16 cellular contexts compared by ENCODE assay signal in genomic region chr4:7640136-7640535, GRCh38.
DNase-seq lines count a peak whose midpoint lies in the region; ATAC-seq, FAIRE-seq and TF ChIP-seq lines count a peak whose summit lies in the region.
"Had no signal": no experiment of that assay in that cellular context is flagged by ENCODE, and none has a peak within 500 bp of the region (broad histone marks: within the 10 kb centered on the region; RNA-seq: fewer than 3 reads in every experiment).

No MANE protein-coding gene starts in this region.

- peaks cover 5% of the 10 kb centered on the region for H3K27me3 Mint-ChIP-seq in T-helper 2 cell treated with Interferon-gamma antibody and Interleukin-4, amounts not matched to agents 5 μg/mL and 100 μg/mL, for 36 hours (ENCODE audit: low read depth)

- DNase-seq in HepG2 (ENCODE audit: low spot score) = no peak
- no peak for DNase-seq in right lobe of liver
- no peak for DNase-seq in bronchial epithelial cell (ENCODE audit: low read depth)
- DNase-seq in mesenchymal stem cell = no peak
- no peak for DNase-seq in activated T-cell treated with anti-CD3 and anti-CD28 coated beads for 4 hours
- DNase-seq in GM12892 (ENCODE audit: insufficient read length) = no peak
- no peak for DNase-seq in T-helper 2 cell treated with Interferon-gamma antibody and Interleukin-4, amounts not matched to agents 5 μg/mL and 100 μg/mL, for 36 hours (ENCODE audit: low spot score)
- DNase-seq: 8988T; AML-193; CD4-positive, CD25-positive, alpha-beta regulatory T cell; DMS53; GF-D8; GM23248; H9; KBM-7 had no signal

- H3K27ac ChIP-seq in HepG2 (ENCODE audit: extremely low read length, insufficient read depth, low read length) (no peak overlapping the region), right lobe of liver (no peak overlapping the region), mesenchymal stem cell (ENCODE audit: low read length, poor library complexity, severe bottlenecking) (no peak overlapping the region)
- H3K27ac ChIP-seq: BLaER1, GM23248 had no signal

- H4K20me1 ChIP-seq in HepG2 (ENCODE audit: insufficient read depth, low read length) = no peaks in the 10 kb centered on the region
- H4K20me1 ChIP-seq: BLaER1 had no signal

- no peak for TF ChIP-seq CTCF in HepG2 (CRISPR knock-in tag; IDR thresholded peaks at IDR 0.05)
- TF ChIP-seq CTCF in right lobe of liver (IDR thresholded peaks at IDR 0.05) = no peak
- no peak for TF ChIP-seq CTCF in bronchial epithelial cell (IDR thresholded peaks at IDR 0.05; ENCODE audit: insufficient read depth, low read length, severe bottlenecking)

- no peaks in the 10 kb centered on the region for H3K36me3 Mint-ChIP-seq in T-helper 2 cell treated with Interferon-gamma antibody and Interleukin-4, amounts not matched to agents 5 μg/mL and 100 μg/mL, for 36 hours (ENCODE audit: low read depth)
- H3K36me3 Mint-ChIP-seq: CD4-positive, CD25-positive, alpha-beta regulatory T cell had no signal

- no peak for TF ChIP-seq RAD21 in HepG2 (CRISPR knock-in tag; IDR thresholded peaks at IDR 0.05)

- H3K9me3 ChIP-seq in HepG2 (ENCODE audit: low read length) = no peaks in the 10 kb centered on the region
- H3K9me3 ChIP-seq in right lobe of liver = no peaks in the 10 kb centered on the region
- peaks cover 6% of the 10 kb centered on the region for H3K9me3 ChIP-seq in mesenchymal stem cell (ENCODE audit: control insufficient read depth, low read length)

- H4K8ac ChIP-seq in mesenchymal stem cell (ENCODE audit: low read length) = no peak overlapping the region

- no peak overlapping the region for H3K9ac ChIP-seq in HepG2 (ENCODE audit: insufficient read depth, low read depth, low read length)
- H3K9ac ChIP-seq in mesenchymal stem cell (ENCODE audit: low read length) = no peak overlapping the region
- H3K9ac ChIP-seq: BLaER1, GM23248 had no signal

- no peaks in the 10 kb centered on the region for H3K9me3 Mint-ChIP-seq in T-helper 2 cell treated with Interferon-gamma antibody and Interleukin-4, amounts not matched to agents 5 μg/mL and 100 μg/mL, for 36 hours

- H2BK15ac ChIP-seq in mesenchymal stem cell (ENCODE audit: low read depth, poor library complexity, severe bottlenecking) = no peak overlapping the region

- H3K4me3 ChIP-seq in HepG2 (replicated peaks in 1 of 3; ENCODE audit: insufficient read depth in 1 of 3, low read depth in 2 of 3, low read length in 3 of 3) = no peak overlapping the region
- no peak overlapping the region for H3K4me3 ChIP-seq in right lobe of liver
- no peak overlapping the region for H3K4me3 ChIP-seq in bronchial epithelial cell (ENCODE audit: low read depth, low read length)
- H3K4me3 ChIP-seq in mesenchymal stem cell (ENCODE audit: insufficient read depth in 1 of 2, low read depth in 1 of 2, low read length in 2 of 2) = no peak overlapping the region
- H3K4me3 ChIP-seq: BLaER1, GM23248 had no signal

- FAIRE-seq in HepG2 (lab: Jason Lieb, UNC) = peak; percentile 18
- FAIRE-seq in bronchial epithelial cell (lab: Jason Lieb, UNC) = peak; percentile 99
- FAIRE-seq in GM12892 (lab: Jason Lieb, UNC) = no peak

- no peak overlapping the region for H4K91ac ChIP-seq in mesenchymal stem cell (ENCODE audit: low read length)

- H3K27me3 ChIP-seq in HepG2 (ENCODE audit: control insufficient read depth in 1 of 2, insufficient read depth in 2 of 2, low read length in 2 of 2) (no peaks in the 10 kb centered on the region), right lobe of liver (no peaks in the 10 kb centered on the region), bronchial epithelial cell (ENCODE audit: control insufficient read depth, insufficient read depth, low read length) (no peaks in the 10 kb centered on the region), mesenchymal stem cell (ENCODE audit: control insufficient read depth in 1 of 2, insufficient read depth in 1 of 2, low read length in 2 of 2) (peaks cover 4 to 23% of the 10 kb centered on the region in 2 experiments)
- H3K27me3 ChIP-seq: BLaER1 had no signal

- BruUV-seq in HepG2 (replicated peaks; lab: Mats Ljungman, UMichigan) = no TSS peak

- H3K79me1 ChIP-seq in mesenchymal stem cell (replicated peaks; ENCODE audit: low read length, poor library complexity, severe bottlenecking) = no peaks in the 10 kb centered on the region

- H3K36me3 ChIP-seq in HepG2 (replicated peaks in 1 of 2; ENCODE audit: control insufficient read depth in 1 of 2, insufficient read depth in 2 of 2, low read length in 2 of 2) (no peaks in the 10 kb centered on the region), right lobe of liver (no peaks in the 10 kb centered on the region), bronchial epithelial cell (ENCODE audit: control insufficient read depth, insufficient read depth, low read length) (no peaks in the 10 kb centered on the region), mesenchymal stem cell (ENCODE audit: control insufficient read depth in 1 of 2, insufficient read depth in 2 of 2, low read depth in 1 of 2, low read length in 2 of 2) (peaks cover 0 to 5% of the 10 kb centered on the region in 2 experiments)

- peak overlapping the region in 1 of 2 experiments; percentile 68 for H2BK12ac ChIP-seq in mesenchymal stem cell (ENCODE audit: low read length in 2 of 2)

- H2AK5ac ChIP-seq in mesenchymal stem cell (ENCODE audit: low read length, severe bottlenecking) = no peak overlapping the region

- peak overlapping the region in 1 of 2 experiments; percentile 90 for H3K14ac ChIP-seq in mesenchymal stem cell (ENCODE audit: low read length in 2 of 2)

- H2AFZ ChIP-seq in HepG2 (ENCODE audit: low read length) (no peak overlapping the region), mesenchymal stem cell (ENCODE audit: low read depth, low read length) (peak overlapping the region; percentile 24)
- H2AFZ ChIP-seq: GM23248 had no signal

- in situ Hi-C loops in HepG2 (cut with HindIII; ENCODE audit: extremely low pct_ligation_motif_present, low pct_unique_long_range_greater_than_20kb) = no loop called here

- H3K4me2 ChIP-seq in HepG2 (ENCODE audit: low read depth, low read length) = no peak overlapping the region
- H3K4me2 ChIP-seq in mesenchymal stem cell (ENCODE audit: low read length, poor library complexity, severe bottlenecking) = no peak overlapping the region

- TF ChIP-seq EP300 in HepG2 (IDR thresholded peaks at IDR 0.05; ENCODE audit: low read depth in 2 of 2, low read length in 2 of 2) (no peak), HepG2 (CRISPR knock-in tag; IDR thresholded peaks at IDR 0.05; ENCODE audit: borderline replicate concordance) (no peak)

- H3K4me3 Mint-ChIP-seq in T-helper 2 cell treated with Interferon-gamma antibody and Interleukin-4, amounts not matched to agents 5 μg/mL and 100 μg/mL, for 36 hours = no peak overlapping the region
- H3K4me3 Mint-ChIP-seq: CD4-positive, CD25-positive, alpha-beta regulatory T cell; H9 had no signal

- intact Hi-C loops in HepG2 (cut with micrococcal nuclease; ENCODE audit: unreplicated experiment) = no loop called here
- intact Hi-C loops in right lobe of liver (cut with DNase I) = no loop called here

- TF ChIP-seq POLR2A in HepG2 (IDR thresholded peaks at IDR 0.05; ENCODE audit: insufficient read depth in 1 of 2, low read depth in 2 of 2, low read length in 2 of 2) = no peak
- no peak for TF ChIP-seq POLR2A in right lobe of liver (IDR thresholded peaks at IDR 0.05)
- TF ChIP-seq POLR2A in GM12892 (IDR thresholded peaks at IDR 0.05; ENCODE audit: low read depth, low read length) = no peak

- CTCF ChIA-PET in HepG2 (lab: Yijun Ruan, JAX; ENCODE audit: low intra/inter-chr PET ratio, low total read pairs) = no interaction called here

- H3K4me1 Mint-ChIP-seq in T-helper 2 cell treated with Interferon-gamma antibody and Interleukin-4, amounts not matched to agents 5 μg/mL and 100 μg/mL, for 36 hours (ENCODE audit: low read depth) = peaks cover 2% of the 10 kb centered on the region
- H3K4me1 Mint-ChIP-seq: CD4-positive, CD25-positive, alpha-beta regulatory T cell had no signal

- H3K4me1 ChIP-seq in HepG2 (ENCODE audit: insufficient read depth, low read length) = peaks cover 32% of the 10 kb centered on the region
- peaks cover 0 to 11% (median 5%) of the 10 kb centered on the region in 4 donors for H3K4me1 ChIP-seq in right lobe of liver
- H3K4me1 ChIP-seq in mesenchymal stem cell (ENCODE audit: control insufficient read depth, insufficient read depth, low read depth, low read length) = peaks cover 2% of the 10 kb centered on the region

- ATAC-seq in HepG2 (no peak), right lobe of liver (no peak)

- no peaks in the 10 kb centered on the region for H3K79me2 ChIP-seq in HepG2 (ENCODE audit: insufficient read depth, low read length)

- no peak overlapping the region for H2BK120ac ChIP-seq in mesenchymal stem cell (ENCODE audit: low read depth, low read length)

- WGBS in HepG2 (ENCODE audit: low lambda C conversion rate) = 90% methylated on average over 6 of the region's 6 CpGs
- 82% methylated on average over 6 of the region's 6 CpGs for WGBS in right lobe of liver (ENCODE audit: insufficient coverage, low coverage, low lambda C conversion rate, missing lambda C conversion rate)
- 81% methylated on average over 6 of the region's 6 CpGs for WGBS in mesenchymal stem cell

- peak overlapping the region in 1 of 2 experiments; percentile 49 for H3K18ac ChIP-seq in mesenchymal stem cell (ENCODE audit: low read depth in 1 of 2, low read length in 2 of 2)

- H3K23ac ChIP-seq in mesenchymal stem cell (ENCODE audit: low read length in 2 of 2) = no peak overlapping the region

- H3K27ac Mint-ChIP-seq in T-helper 2 cell treated with Interferon-gamma antibody and Interleukin-4, amounts not matched to agents 5 μg/mL and 100 μg/mL, for 36 hours = no peak overlapping the region
- H3K27ac Mint-ChIP-seq: CD4-positive, CD25-positive, alpha-beta regulatory T cell; H9 had no signal

- H2BK5ac ChIP-seq in mesenchymal stem cell (ENCODE audit: low read depth, low read length, poor library complexity, severe bottlenecking) = no peak overlapping the region

- POLR2A ChIA-PET in HepG2 (lab: Yijun Ruan, JAX) = no interaction called here

- H3K4ac ChIP-seq in mesenchymal stem cell (ENCODE audit: low read depth in 1 of 2, low read length in 2 of 2) = no peak overlapping the region

TF ChIP-seq in HepG2, 621 proteins besides CTCF, POLR2A, EP300 and RAD21 (continues in another document):
- 0 out of 2 replicates have a peak, but pooled peaks have one; percentile 41 for TF ChIP-seq SP1 (IDR thresholded peaks at IDR 0.05)
- no peak for TF ChIP-seq SP1 (CRISPR knock-in tag; IDR thresholded peaks at IDR 0.05)
- peak; percentile 29; the same call in 1 of the 2 replicates for TF ChIP-seq FOXP1 (IDR thresholded peaks at IDR 0.05)
- no peak for TF ChIP-seq FOXP1 (CRISPR knock-in tag; IDR thresholded peaks at IDR 0.05)
